1 cellular context compared by ENCODE assay signal in the genomic region with DNA sequence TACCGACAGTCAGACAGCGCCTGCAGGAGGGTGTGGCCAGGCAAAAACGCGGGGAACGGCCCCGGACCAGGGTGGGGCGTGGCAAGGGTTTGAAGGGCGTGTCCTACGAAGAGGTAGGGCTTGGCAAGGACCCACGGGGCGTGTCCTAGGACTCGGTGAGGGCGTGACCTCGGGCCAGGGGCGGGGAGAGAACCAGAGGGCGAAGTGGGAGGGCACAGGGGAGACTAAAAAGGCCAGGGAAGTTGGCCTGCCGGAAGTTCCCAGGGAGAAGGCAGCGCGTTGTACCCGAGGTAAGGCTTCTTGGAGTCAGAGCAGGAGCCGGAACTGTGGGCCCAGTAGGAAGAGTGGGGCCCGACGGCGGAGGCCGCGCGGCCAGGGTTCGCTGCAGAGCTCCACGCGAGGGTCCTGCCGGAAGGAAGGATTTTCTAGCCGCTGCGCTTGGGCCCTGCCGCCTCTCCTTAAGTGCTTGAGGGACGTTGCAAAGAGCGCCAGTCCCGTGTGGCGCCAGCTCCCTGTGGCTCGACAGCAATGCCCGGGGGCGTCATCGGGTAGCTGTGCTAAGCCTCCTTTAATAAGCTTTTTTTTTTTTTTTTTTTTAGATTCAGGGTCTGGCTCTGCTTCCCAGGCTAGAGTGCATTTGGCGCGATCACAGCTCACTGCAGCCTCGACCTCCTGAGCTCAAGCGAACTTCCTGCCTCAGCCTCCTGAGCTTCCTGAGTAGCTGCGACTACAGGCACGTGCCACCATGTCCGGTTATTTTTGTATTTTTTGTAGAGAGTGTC.
A peak's percentile ranks its signal among the peaks of the same experiment; 100 is the strongest.
TF ChIP-seq lines count a peak whose summit lies in the region.

A gene with protein sequence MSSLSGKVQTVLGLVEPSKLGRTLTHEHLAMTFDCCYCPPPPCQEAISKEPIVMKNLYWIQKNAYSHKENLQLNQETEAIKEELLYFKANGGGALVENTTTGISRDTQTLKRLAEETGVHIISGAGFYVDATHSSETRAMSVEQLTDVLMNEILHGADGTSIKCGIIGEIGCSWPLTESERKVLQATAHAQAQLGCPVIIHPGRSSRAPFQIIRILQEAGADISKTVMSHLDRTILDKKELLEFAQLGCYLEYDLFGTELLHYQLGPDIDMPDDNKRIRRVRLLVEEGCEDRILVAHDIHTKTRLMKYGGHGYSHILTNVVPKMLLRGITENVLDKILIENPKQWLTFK (plus strand): TSS at position 253 of the 782 bp plus-strand sequence. CDS start 47,375 bp downstream, outside the sequence.

TF ChIP-seq in GM12878, 131 proteins besides CTCF, POLR2A, EP300 and RAD21 (continued from another document and continues in another):
- TF ChIP-seq BMI1 (IDR thresholded peaks at IDR 0.05; ENCODE audit: borderline replicate concordance) (no peak), GABPA (IDR thresholded peaks at IDR 0.05; ENCODE audit: low read depth) (peak; percentile 48), NR2C2 (IDR thresholded peaks at IDR 0.05; ENCODE audit: borderline replicate concordance, control insufficient read depth, insufficient read length, low read depth) (no peak), ESRRA (IDR thresholded peaks at IDR 0.05; ENCODE audit: low read length) (no peak), PAX5 (IDR thresholded peaks at IDR 0.05; ENCODE audit: borderline replicate concordance, low read depth, low read length) (peak; percentile 64; the same call in 1 of the 2 replicates), HCFC1 (IDR thresholded peaks at IDR 0.05; ENCODE audit: low read length) (peak; percentile 30; the same call in 1 of the 2 replicates), GATAD2B (conservative IDR thresholded peaks at IDR 0.05; ENCODE audit: low read depth) (peak; percentile 58; the same call in 1 of the 2 replicates), CHD1 (IDR thresholded peaks at IDR 0.05; ENCODE audit: low read depth, low read length) (no peak), DPF2 (IDR thresholded peaks at IDR 0.05) (peak; percentile 48; the same call in 1 of the 2 replicates), SMAD1 (IDR thresholded peaks at IDR 0.05; ENCODE audit: low read depth, partially characterized antibody) (no peak), POLR2AphosphoS5 (IDR thresholded peaks at IDR 0.05; ENCODE audit: low read length) (peak; percentile 87), RAD51 (IDR thresholded peaks at IDR 0.05) (peak; percentile 42; the same call in 1 of the 2 replicates), ETV6 (conservative IDR thresholded peaks at IDR 0.05 in 1 of 2, IDR thresholded peaks at IDR 0.05 in 1 of 2; ENCODE audit: borderline replicate concordance in 1 of 2, low read depth in 1 of 2) (no peak), SIX5 (IDR thresholded peaks at IDR 0.05; ENCODE audit: low read depth, low read length, severe bottlenecking) (no peak), NR2F1 (conservative IDR thresholded peaks at IDR 0.05) (peak; percentile 61), LARP7 (IDR thresholded peaks at IDR 0.05) (peak; percentile 25; the same call in 1 of the 2 replicates), CHD2 (IDR thresholded peaks at IDR 0.05; ENCODE audit: borderline replicate concordance, low read depth, low read length) (no peak)
- TF ChIP-seq, protein P1, sequence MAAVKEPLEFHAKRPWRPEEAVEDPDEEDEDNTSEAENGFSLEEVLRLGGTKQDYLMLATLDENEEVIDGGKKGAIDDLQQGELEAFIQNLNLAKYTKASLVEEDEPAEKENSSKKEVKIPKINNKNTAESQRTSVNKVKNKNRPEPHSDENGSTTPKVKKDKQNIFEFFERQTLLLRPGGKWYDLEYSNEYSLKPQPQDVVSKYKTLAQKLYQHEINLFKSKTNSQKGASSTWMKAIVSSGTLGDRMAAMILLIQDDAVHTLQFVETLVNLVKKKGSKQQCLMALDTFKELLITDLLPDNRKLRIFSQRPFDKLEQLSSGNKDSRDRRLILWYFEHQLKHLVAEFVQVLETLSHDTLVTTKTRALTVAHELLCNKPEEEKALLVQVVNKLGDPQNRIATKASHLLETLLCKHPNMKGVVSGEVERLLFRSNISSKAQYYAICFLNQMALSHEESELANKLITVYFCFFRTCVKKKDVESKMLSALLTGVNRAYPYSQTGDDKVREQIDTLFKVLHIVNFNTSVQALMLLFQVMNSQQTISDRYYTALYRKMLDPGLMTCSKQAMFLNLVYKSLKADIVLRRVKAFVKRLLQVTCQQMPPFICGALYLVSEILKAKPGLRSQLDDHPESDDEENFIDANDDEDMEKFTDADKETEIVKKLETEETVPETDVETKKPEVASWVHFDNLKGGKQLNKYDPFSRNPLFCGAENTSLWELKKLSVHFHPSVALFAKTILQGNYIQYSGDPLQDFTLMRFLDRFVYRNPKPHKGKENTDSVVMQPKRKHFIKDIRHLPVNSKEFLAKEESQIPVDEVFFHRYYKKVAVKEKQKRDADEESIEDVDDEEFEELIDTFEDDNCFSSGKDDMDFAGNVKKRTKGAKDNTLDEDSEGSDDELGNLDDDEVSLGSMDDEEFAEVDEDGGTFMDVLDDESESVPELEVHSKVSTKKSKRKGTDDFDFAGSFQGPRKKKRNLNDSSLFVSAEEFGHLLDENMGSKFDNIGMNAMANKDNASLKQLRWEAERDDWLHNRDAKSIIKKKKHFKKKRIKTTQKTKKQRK (IDR thresholded peaks at IDR 0.05; ENCODE audit: low read depth, low read length), result no peak
- TF ChIP-seq, protein P2, sequence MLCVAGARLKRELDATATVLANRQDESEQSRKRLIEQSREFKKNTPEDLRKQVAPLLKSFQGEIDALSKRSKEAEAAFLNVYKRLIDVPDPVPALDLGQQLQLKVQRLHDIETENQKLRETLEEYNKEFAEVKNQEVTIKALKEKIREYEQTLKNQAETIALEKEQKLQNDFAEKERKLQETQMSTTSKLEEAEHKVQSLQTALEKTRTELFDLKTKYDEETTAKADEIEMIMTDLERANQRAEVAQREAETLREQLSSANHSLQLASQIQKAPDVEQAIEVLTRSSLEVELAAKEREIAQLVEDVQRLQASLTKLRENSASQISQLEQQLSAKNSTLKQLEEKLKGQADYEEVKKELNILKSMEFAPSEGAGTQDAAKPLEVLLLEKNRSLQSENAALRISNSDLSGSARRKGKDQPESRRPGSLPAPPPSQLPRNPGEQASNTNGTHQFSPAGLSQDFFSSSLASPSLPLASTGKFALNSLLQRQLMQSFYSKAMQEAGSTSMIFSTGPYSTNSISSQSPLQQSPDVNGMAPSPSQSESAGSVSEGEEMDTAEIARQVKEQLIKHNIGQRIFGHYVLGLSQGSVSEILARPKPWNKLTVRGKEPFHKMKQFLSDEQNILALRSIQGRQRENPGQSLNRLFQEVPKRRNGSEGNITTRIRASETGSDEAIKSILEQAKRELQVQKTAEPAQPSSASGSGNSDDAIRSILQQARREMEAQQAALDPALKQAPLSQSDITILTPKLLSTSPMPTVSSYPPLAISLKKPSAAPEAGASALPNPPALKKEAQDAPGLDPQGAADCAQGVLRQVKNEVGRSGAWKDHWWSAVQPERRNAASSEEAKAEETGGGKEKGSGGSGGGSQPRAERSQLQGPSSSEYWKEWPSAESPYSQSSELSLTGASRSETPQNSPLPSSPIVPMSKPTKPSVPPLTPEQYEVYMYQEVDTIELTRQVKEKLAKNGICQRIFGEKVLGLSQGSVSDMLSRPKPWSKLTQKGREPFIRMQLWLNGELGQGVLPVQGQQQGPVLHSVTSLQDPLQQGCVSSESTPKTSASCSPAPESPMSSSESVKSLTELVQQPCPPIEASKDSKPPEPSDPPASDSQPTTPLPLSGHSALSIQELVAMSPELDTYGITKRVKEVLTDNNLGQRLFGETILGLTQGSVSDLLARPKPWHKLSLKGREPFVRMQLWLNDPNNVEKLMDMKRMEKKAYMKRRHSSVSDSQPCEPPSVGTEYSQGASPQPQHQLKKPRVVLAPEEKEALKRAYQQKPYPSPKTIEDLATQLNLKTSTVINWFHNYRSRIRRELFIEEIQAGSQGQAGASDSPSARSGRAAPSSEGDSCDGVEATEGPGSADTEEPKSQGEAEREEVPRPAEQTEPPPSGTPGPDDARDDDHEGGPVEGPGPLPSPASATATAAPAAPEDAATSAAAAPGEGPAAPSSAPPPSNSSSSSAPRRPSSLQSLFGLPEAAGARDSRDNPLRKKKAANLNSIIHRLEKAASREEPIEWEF (IDR thresholded peaks at IDR 0.05; ENCODE audit: insufficient replicate concordance, low read depth, low read length), result no peak
- TF ChIP-seq, protein P3, sequence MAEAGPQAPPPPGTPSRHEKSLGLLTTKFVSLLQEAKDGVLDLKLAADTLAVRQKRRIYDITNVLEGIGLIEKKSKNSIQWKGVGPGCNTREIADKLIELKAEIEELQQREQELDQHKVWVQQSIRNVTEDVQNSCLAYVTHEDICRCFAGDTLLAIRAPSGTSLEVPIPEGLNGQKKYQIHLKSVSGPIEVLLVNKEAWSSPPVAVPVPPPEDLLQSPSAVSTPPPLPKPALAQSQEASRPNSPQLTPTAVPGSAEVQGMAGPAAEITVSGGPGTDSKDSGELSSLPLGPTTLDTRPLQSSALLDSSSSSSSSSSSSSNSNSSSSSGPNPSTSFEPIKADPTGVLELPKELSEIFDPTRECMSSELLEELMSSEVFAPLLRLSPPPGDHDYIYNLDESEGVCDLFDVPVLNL (IDR thresholded peaks at IDR 0.05; ENCODE audit: low read depth, low read length), result no peak
- TF ChIP-seq, protein P4, sequence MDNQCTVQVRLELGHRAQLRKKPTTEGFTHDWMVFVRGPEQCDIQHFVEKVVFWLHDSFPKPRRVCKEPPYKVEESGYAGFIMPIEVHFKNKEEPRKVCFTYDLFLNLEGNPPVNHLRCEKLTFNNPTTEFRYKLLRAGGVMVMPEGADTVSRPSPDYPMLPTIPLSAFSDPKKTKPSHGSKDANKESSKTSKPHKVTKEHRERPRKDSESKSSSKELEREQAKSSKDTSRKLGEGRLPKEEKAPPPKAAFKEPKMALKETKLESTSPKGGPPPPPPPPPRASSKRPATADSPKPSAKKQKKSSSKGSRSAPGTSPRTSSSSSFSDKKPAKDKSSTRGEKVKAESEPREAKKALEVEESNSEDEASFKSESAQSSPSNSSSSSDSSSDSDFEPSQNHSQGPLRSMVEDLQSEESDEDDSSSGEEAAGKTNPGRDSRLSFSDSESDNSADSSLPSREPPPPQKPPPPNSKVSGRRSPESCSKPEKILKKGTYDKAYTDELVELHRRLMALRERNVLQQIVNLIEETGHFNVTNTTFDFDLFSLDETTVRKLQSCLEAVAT (IDR thresholded peaks at IDR 0.05), result peak; percentile 66
- TF ChIP-seq, protein P5, sequence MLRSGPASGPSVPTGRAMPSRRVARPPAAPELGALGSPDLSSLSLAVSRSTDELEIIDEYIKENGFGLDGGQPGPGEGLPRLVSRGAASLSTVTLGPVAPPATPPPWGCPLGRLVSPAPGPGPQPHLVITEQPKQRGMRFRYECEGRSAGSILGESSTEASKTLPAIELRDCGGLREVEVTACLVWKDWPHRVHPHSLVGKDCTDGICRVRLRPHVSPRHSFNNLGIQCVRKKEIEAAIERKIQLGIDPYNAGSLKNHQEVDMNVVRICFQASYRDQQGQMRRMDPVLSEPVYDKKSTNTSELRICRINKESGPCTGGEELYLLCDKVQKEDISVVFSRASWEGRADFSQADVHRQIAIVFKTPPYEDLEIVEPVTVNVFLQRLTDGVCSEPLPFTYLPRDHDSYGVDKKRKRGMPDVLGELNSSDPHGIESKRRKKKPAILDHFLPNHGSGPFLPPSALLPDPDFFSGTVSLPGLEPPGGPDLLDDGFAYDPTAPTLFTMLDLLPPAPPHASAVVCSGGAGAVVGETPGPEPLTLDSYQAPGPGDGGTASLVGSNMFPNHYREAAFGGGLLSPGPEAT (IDR thresholded peaks at IDR 0.05; ENCODE audit: low read depth), result 0 out of 2 replicates have a peak, but pooled peaks have one; percentile 22
- TF ChIP-seq, protein P6, sequence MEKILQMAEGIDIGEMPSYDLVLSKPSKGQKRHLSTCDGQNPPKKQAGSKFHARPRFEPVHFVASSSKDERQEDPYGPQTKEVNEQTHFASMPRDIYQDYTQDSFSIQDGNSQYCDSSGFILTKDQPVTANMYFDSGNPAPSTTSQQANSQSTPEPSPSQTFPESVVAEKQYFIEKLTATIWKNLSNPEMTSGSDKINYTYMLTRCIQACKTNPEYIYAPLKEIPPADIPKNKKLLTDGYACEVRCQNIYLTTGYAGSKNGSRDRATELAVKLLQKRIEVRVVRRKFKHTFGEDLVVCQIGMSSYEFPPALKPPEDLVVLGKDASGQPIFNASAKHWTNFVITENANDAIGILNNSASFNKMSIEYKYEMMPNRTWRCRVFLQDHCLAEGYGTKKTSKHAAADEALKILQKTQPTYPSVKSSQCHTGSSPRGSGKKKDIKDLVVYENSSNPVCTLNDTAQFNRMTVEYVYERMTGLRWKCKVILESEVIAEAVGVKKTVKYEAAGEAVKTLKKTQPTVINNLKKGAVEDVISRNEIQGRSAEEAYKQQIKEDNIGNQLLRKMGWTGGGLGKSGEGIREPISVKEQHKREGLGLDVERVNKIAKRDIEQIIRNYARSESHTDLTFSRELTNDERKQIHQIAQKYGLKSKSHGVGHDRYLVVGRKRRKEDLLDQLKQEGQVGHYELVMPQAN (conservative IDR thresholded peaks at IDR 0.05), result 0 out of 2 replicates have a peak, but pooled peaks have one; percentile 17
- TF ChIP-seq, protein P7, sequence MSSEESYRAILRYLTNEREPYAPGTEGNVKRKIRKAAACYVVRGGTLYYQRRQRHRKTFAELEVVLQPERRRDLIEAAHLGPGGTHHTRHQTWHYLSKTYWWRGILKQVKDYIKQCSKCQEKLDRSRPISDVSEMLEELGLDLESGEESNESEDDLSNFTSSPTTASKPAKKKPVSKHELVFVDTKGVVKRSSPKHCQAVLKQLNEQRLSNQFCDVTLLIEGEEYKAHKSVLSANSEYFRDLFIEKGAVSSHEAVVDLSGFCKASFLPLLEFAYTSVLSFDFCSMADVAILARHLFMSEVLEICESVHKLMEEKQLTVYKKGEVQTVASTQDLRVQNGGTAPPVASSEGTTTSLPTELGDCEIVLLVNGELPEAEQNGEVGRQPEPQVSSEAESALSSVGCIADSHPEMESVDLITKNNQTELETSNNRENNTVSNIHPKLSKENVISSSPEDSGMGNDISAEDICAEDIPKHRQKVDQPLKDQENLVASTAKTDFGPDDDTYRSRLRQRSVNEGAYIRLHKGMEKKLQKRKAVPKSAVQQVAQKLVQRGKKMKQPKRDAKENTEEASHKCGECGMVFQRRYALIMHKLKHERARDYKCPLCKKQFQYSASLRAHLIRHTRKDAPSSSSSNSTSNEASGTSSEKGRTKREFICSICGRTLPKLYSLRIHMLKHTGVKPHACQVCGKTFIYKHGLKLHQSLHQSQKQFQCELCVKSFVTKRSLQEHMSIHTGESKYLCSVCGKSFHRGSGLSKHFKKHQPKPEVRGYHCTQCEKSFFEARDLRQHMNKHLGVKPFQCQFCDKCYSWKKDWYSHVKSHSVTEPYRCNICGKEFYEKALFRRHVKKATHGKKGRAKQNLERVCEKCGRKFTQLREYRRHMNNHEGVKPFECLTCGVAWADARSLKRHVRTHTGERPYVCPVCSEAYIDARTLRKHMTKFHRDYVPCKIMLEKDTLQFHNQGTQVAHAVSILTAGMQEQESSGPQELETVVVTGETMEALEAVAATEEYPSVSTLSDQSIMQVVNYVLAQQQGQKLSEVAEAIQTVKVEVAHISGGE (CRISPR knock-in tag; IDR thresholded peaks at IDR 0.05), result no peak
- TF ChIP-seq, protein P8, sequence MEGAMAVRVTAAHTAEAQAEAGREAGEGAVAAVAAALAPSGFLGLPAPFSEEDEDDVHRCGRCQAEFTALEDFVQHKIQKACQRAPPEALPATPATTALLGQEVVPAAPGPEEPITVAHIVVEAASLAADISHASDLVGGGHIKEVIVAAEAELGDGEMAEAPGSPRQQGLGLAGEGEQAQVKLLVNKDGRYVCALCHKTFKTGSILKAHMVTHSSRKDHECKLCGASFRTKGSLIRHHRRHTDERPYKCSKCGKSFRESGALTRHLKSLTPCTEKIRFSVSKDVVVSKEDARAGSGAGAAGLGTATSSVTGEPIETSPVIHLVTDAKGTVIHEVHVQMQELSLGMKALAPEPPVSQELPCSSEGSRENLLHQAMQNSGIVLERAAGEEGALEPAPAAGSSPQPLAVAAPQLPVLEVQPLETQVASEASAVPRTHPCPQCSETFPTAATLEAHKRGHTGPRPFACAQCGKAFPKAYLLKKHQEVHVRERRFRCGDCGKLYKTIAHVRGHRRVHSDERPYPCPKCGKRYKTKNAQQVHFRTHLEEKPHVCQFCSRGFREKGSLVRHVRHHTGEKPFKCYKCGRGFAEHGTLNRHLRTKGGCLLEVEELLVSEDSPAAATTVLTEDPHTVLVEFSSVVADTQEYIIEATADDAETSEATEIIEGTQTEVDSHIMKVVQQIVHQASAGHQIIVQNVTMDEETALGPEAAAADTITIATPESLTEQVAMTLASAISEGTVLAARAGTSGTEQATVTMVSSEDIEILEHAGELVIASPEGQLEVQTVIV (IDR thresholded peaks at IDR 0.05; ENCODE audit: borderline replicate concordance, partially characterized antibody), result peak; percentile 20
